8 cellular contexts compared by ENCODE assay signal in genomic region chr13:45770886-45771285, GRCh38.
"Had no signal": no experiment of that assay in that cellular context is flagged by ENCODE, and none has a peak within 500 bp of the region (broad histone marks: within the 10 kb centered on the region; RNA-seq: fewer than 3 reads in every experiment).

No MANE protein-coding gene starts in this region.

- FAIRE-seq: G401.6, GM12878, GM12891, GM12892, GM18507, GM19239 had no signal

- DNase-seq: GDM1, GF-D8 had no signal

- H3K4me3 ChIP-seq: GM12878 had no signal

- ATAC-seq: GM12878 had no signal
